Comparison of ENCODE assay signal across 16 cellular contexts in the genomic region with DNA sequence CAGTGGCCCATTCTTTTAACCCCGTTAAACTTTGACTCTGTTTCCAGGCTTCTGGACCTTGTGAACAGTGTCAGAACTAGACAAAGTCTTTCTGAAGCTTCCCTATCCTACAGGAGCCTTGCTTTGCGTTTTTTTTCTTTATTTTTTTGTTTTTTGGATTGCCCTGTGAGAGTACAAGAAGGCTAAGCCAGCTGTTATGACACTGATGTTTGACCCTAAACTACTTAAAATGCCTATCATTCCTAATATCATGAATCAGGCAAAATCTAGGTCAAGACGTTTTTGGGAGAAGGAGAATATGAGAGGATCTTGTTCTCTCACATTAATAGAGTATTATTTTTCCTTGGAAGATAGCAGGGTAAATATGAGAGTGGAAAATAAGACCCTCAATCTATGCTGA.
DNase-seq lines count a peak whose midpoint lies in the region; ATAC-seq and TF ChIP-seq lines count a peak whose summit lies in the region.
"Had no signal": no experiment of that assay in that cellular context is flagged by ENCODE, and none has a peak within 500 bp of the region (broad histone marks: within the 10 kb centered on the region; RNA-seq: fewer than 3 reads in every experiment).

No MANE protein-coding gene starts in this region.

- TF ChIP-seq EP300 in stomach (IDR thresholded peaks at IDR 0.05) = no peak

- H3K36me3 Mint-ChIP-seq in GM23338 (ENCODE audit: low read depth) (no peaks in the 10 kb centered on the region), chondrocyte (ENCODE audit: low read depth) (no peaks in the 10 kb centered on the region)

- ATAC-seq in GM23338 (no peak), GM18519 (IDR thresholded peaks at IDR 0.05; ENCODE audit: low FRiP score, unreplicated experiment) (no peak)

- H2AFZ ChIP-seq in GM23338 (peak overlapping the region; percentile 81), mesenchymal stem cell (ENCODE audit: low read depth, low read length) (no peak overlapping the region)
- H2AFZ ChIP-seq: hepatocyte had no signal

- TF ChIP-seq POLR2A in stomach (IDR thresholded peaks at IDR 0.05) (no peak), Peyer's patch (IDR thresholded peaks at IDR 0.05) (no peak)

- no peak overlapping the region for H4K91ac ChIP-seq in mesenchymal stem cell (ENCODE audit: low read length)

- no peak overlapping the region for H2BK12ac ChIP-seq in mesenchymal stem cell (ENCODE audit: low read length in 2 of 2)

- DNase-seq in GM23338 (ENCODE audit: low spot score) (no peak), chondrocyte (ENCODE audit: low spot score) (no peak), mesenchymal stem cell (no peak), stomach (no peak), NCI-H1092 (lab: John Stamatoyannopoulos, UW) (no peak), Peyer's patch (no peak)
- DNase-seq in activated CD8-positive, alpha-beta memory T cell treated with anti-CD3 and anti-CD28 coated beads, Interleukin-2, amount 50 U/mL, for 48 hours = no peak
- DNase-seq: activated CD4-positive, CD25-positive, alpha-beta regulatory T cell; activated effector memory CD4-positive, alpha-beta T cell treated with Interleukin-2 at 50 U/mL for 16 hours; amygdala; Calu3; cortex of kidney; NCI-H1105 treated with DMSO at 0.1 percent for 48 hours had no signal

- H3K27me3 Mint-ChIP-seq in GM23338 (ENCODE audit: insufficient read depth, low read depth, poor library complexity) (no peaks in the 10 kb centered on the region), chondrocyte (ENCODE audit: low read depth) (no peaks in the 10 kb centered on the region)

- no peaks in the 10 kb centered on the region for H3K79me2 ChIP-seq in GM23338 (replicated peaks; ENCODE audit: insufficient read depth)
- H3K79me2 ChIP-seq: hepatocyte had no signal

- H2AK5ac ChIP-seq in mesenchymal stem cell (ENCODE audit: low read length, severe bottlenecking) = no peak overlapping the region

- no peaks in the 10 kb centered on the region for H3K9me2 ChIP-seq in GM23338 (ENCODE audit: insufficient read depth)

- H3K27me3 ChIP-seq in GM23338 (ENCODE audit: insufficient read depth) (no peaks in the 10 kb centered on the region), mesenchymal stem cell (ENCODE audit: control insufficient read depth in 1 of 2, insufficient read depth in 1 of 2, low read length in 2 of 2) (no peaks in the 10 kb centered on the region), stomach (no peaks in the 10 kb centered on the region), Peyer's patch (no peaks in the 10 kb centered on the region)
- H3K27me3 ChIP-seq: hepatocyte had no signal

- H3K79me1 ChIP-seq in mesenchymal stem cell (replicated peaks; ENCODE audit: low read length, poor library complexity, severe bottlenecking) = no peaks in the 10 kb centered on the region

- H3K4me1 Mint-ChIP-seq in GM23338 (peaks cover 5% of the 10 kb centered on the region; the same call in 2 of the 3 replicates), chondrocyte (ENCODE audit: low read depth) (peaks cover 35% of the 10 kb centered on the region)
- H3K4me1 Mint-ChIP-seq: B cell had no signal

- H3K27ac Mint-ChIP-seq in GM23338 (no peak overlapping the region), chondrocyte (ENCODE audit: unreplicated experiment) (peak overlapping the region; percentile 3)
- H3K27ac Mint-ChIP-seq: B cell had no signal

- TF ChIP-seq CTCF in GM23338 (conservative IDR thresholded peaks at IDR 0.05; ENCODE audit: low read depth in 2 of 2) = no peak
- no peak for TF ChIP-seq CTCF in chondrocyte (IDR thresholded peaks at IDR 0.05)
- TF ChIP-seq CTCF in stomach (IDR thresholded peaks at IDR 0.05) = no peak
- TF ChIP-seq CTCF in Peyer's patch (IDR thresholded peaks at IDR 0.05) = no peak

- no peak overlapping the region for H4K8ac ChIP-seq in mesenchymal stem cell (ENCODE audit: low read length)

- H3K9me3 Mint-ChIP-seq in GM23338 (peaks cover 4% of the 10 kb centered on the region; the same call in 1 of the 3 replicates), chondrocyte (ENCODE audit: low read depth) (peaks cover 9% of the 10 kb centered on the region)

- H2BK5ac ChIP-seq in mesenchymal stem cell (ENCODE audit: low read depth, low read length, poor library complexity, severe bottlenecking) = no peak overlapping the region

- peak overlapping the region; percentile 38 for H3K9ac ChIP-seq in mesenchymal stem cell (ENCODE audit: low read length)

- intact Hi-C loops in stomach (cut with DNase I; ENCODE audit: low total_unique reads) = no loop called here

- 92% methylated on average over 1 of the region's 3 CpGs for WGBS in mesenchymal stem cell
- 20 to 43% (median 21%) methylated on average over 3 of the region's 3 CpGs for WGBS in stomach, 5 donors

- no peak overlapping the region for H2BK15ac ChIP-seq in mesenchymal stem cell (ENCODE audit: low read depth, poor library complexity, severe bottlenecking)

- H3K36me3 ChIP-seq in GM23338 (ENCODE audit: insufficient read depth) (no peaks in the 10 kb centered on the region), mesenchymal stem cell (ENCODE audit: control insufficient read depth in 1 of 2, insufficient read depth in 2 of 2, low read depth in 1 of 2, low read length in 2 of 2) (no peaks in the 10 kb centered on the region), stomach (no peaks in the 10 kb centered on the region), Peyer's patch (no peaks in the 10 kb centered on the region)

- H3K27ac ChIP-seq in GM23338 (ENCODE audit: low read depth) (no peak overlapping the region), mesenchymal stem cell (ENCODE audit: low read length, poor library complexity, severe bottlenecking) (no peak overlapping the region), stomach (peak overlapping the region in 3 of 5 donors; percentile 29 to 66 (median 62)), Peyer's patch (peak overlapping the region in 1 of 4 donors; percentile 44)
- H3K27ac ChIP-seq: hepatocyte had no signal

- H4K20me1 ChIP-seq in GM23338 (replicated peaks; ENCODE audit: insufficient read depth) = no peaks in the 10 kb centered on the region

- H3K14ac ChIP-seq in mesenchymal stem cell (ENCODE audit: low read length in 2 of 2) = no peak overlapping the region

- H3F3A ChIP-seq in GM23338 (replicated peaks; ENCODE audit: low read depth) = no peaks in the 10 kb centered on the region

- H2BK120ac ChIP-seq in mesenchymal stem cell (ENCODE audit: low read depth, low read length) = no peak overlapping the region

- H3K4me3 Mint-ChIP-seq in GM23338 = no peak overlapping the region
- no peak overlapping the region for H3K4me3 Mint-ChIP-seq in chondrocyte (ENCODE audit: unreplicated experiment)
- H3K4me3 Mint-ChIP-seq: B cell had no signal

- H3K9me3 ChIP-seq in mesenchymal stem cell (ENCODE audit: control insufficient read depth, low read length) (no peaks in the 10 kb centered on the region), stomach (peaks cover 0 to 4% (median 2%) of the 10 kb centered on the region in 4 donors), Peyer's patch (no peaks in the 10 kb centered on the region)

- H3K4me1 ChIP-seq in GM23338 (ENCODE audit: insufficient read depth) (no peaks in the 10 kb centered on the region), mesenchymal stem cell (ENCODE audit: control insufficient read depth, insufficient read depth, low read depth, low read length) (no peaks in the 10 kb centered on the region), stomach (peaks cover 0 to 14% (median 0%) of the 10 kb centered on the region in 4 donors), Peyer's patch (no peaks in the 10 kb centered on the region)

- H3K18ac ChIP-seq in mesenchymal stem cell (ENCODE audit: low read depth in 1 of 2, low read length in 2 of 2) = no peak overlapping the region

- no peak overlapping the region for H3K4ac ChIP-seq in mesenchymal stem cell (ENCODE audit: low read depth in 1 of 2, low read length in 2 of 2)

- H3K4me3 ChIP-seq in GM23338 = no peak overlapping the region
- H3K4me3 ChIP-seq in mesenchymal stem cell (ENCODE audit: insufficient read depth in 1 of 2, low read depth in 1 of 2, low read length in 2 of 2) = peak overlapping the region in 1 of 2 experiments; percentile 11
- no peak overlapping the region for H3K4me3 ChIP-seq in stomach
- no peak overlapping the region for H3K4me3 ChIP-seq in Peyer's patch
- H3K4me3 ChIP-seq: hepatocyte had no signal

- H3K4me2 ChIP-seq in GM23338 = no peak overlapping the region
- H3K4me2 ChIP-seq in mesenchymal stem cell (ENCODE audit: low read length, poor library complexity, severe bottlenecking) = no peak overlapping the region
- H3K4me2 ChIP-seq: hepatocyte had no signal

- no peak overlapping the region for H3K23ac ChIP-seq in mesenchymal stem cell (ENCODE audit: low read length in 2 of 2)

TF ChIP-seq in GM23338, 12 proteins besides CTCF, POLR2A, EP300 and RAD21 (continues in another document):
- TF ChIP-seq, protein P1, sequence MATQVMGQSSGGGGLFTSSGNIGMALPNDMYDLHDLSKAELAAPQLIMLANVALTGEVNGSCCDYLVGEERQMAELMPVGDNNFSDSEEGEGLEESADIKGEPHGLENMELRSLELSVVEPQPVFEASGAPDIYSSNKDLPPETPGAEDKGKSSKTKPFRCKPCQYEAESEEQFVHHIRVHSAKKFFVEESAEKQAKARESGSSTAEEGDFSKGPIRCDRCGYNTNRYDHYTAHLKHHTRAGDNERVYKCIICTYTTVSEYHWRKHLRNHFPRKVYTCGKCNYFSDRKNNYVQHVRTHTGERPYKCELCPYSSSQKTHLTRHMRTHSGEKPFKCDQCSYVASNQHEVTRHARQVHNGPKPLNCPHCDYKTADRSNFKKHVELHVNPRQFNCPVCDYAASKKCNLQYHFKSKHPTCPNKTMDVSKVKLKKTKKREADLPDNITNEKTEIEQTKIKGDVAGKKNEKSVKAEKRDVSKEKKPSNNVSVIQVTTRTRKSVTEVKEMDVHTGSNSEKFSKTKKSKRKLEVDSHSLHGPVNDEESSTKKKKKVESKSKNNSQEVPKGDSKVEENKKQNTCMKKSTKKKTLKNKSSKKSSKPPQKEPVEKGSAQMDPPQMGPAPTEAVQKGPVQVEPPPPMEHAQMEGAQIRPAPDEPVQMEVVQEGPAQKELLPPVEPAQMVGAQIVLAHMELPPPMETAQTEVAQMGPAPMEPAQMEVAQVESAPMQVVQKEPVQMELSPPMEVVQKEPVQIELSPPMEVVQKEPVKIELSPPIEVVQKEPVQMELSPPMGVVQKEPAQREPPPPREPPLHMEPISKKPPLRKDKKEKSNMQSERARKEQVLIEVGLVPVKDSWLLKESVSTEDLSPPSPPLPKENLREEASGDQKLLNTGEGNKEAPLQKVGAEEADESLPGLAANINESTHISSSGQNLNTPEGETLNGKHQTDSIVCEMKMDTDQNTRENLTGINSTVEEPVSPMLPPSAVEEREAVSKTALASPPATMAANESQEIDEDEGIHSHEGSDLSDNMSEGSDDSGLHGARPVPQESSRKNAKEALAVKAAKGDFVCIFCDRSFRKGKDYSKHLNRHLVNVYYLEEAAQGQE (IDR thresholded peaks at IDR 0.05; ENCODE audit: unreplicated experiment) = no peak
- no peak for TF ChIP-seq POLR2AphosphoS5 (IDR thresholded peaks at IDR 0.05; ENCODE audit: low read depth)
- TF ChIP-seq ZNF331 (CRISPR knock-in tag; IDR thresholded peaks at IDR 0.05; ENCODE audit: low read depth) = no peak
- no peak for TF ChIP-seq EZH2 (IDR thresholded peaks at IDR 0.05; ENCODE audit: low read depth, unreplicated experiment)
- no peak for TF ChIP-seq ZNF114 (CRISPR knock-in tag; IDR thresholded peaks at IDR 0.05)
- TF ChIP-seq JUNB (IDR thresholded peaks at IDR 0.05; ENCODE audit: unreplicated experiment) = no peak
- TF ChIP-seq CREB1 (CRISPR knock-in tag; IDR thresholded peaks at IDR 0.05; ENCODE audit: low read depth) = no peak

Comparison
In these comparisons a context has a peak if more than half of its experiments do, and no peak if none do; other contexts are left out.
1. H3K27ac ChIP-seq: peak in stomach (3 of 5); none in GM23338 (single experiment) and mesenchymal stem cell (single experiment).